In the genomic region with DNA sequence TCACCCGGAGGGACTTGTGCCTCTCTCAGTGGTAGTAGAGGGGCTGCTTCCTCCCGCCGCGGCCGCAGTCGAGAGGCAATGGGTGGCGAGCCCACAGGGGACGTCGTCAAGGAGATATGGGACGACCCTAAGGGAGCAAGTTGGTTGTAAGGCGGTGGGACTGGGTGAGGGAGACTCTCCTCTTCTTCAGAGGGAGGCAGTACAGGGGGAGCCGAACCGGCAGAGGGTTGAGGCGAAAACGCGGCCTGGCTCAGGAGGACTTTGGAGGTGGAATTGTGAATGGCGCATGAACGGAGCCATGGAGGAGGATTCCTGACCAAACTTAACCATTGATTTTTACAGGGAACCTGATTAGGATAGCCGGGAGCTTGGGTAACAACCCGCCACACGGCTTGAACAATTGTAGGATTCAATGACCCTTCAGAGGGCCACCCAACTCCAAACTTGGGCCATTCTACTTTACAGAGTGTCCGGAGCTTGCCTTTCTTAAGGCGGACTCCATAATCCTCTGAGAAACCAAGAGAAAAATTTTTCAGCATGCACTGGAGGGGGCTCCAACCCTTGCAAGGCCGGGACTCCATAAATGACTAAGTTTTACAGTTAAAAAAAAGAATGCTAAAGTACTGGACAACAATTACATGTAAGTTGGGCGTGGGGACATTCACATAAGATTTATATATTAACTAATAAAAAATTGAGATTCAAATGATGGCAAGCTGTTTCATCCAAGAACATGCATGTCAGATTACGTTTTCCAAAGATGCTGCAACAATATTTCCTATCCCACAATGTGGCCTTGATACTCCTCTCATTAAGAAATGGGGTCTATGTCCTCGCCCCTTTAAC, we compare ENCODE assay signal across 1 cellular context.
TF ChIP-seq lines count a peak whose summit lies in the region.

No MANE protein-coding gene starts in this region.

TF ChIP-seq in K562, 482 proteins besides CTCF, POLR2A, EP300 and RAD21 (continued from another document):
- TF ChIP-seq ZNF696 (CRISPR knock-in tag; conservative IDR thresholded peaks at IDR 0.05) (no peak), ZNF124 (CRISPR knock-in tag; IDR thresholded peaks at IDR 0.05) (no peak), KLF10 (CRISPR knock-in tag; IDR thresholded peaks at IDR 0.05) (no peak), JUN (IDR thresholded peaks at IDR 0.05; ENCODE audit: borderline replicate concordance, low read depth, low read length) (no peak), JUN (CRISPR knock-in tag; IDR thresholded peaks at IDR 0.05; ENCODE audit: borderline replicate concordance) (0 out of 2 replicates have a peak, but pooled peaks have one; percentile 15), TARDBP (IDR thresholded peaks at IDR 0.05) (no peak), MAFG (tag; conservative IDR thresholded peaks at IDR 0.05) (no peak), PHF20 (IDR thresholded peaks at IDR 0.05; ENCODE audit: partially characterized antibody) (no peak), ZFP1 (CRISPR knock-in tag; IDR thresholded peaks at IDR 0.05) (0 out of 2 replicates have a peak, but pooled peaks have one; percentile 41), PURB (CRISPR knock-in tag; IDR thresholded peaks at IDR 0.05; ENCODE audit: low read depth) (no peak), CXXC5 (CRISPR knock-in tag; IDR thresholded peaks at IDR 0.05) (no peak), ZC3H4 (CRISPR knock-in tag; IDR thresholded peaks at IDR 0.05; ENCODE audit: borderline replicate concordance) (0 out of 2 replicates have a peak, but pooled peaks have one; percentile 18), ZNF77 (CRISPR knock-in tag; IDR thresholded peaks at IDR 0.05) (no peak), FOXK2 (conservative IDR thresholded peaks at IDR 0.05 in 1 of 2, IDR thresholded peaks at IDR 0.05 in 1 of 2; ENCODE audit: low read depth in 2 of 2) (0 out of 4 replicates have a peak, but pooled peaks of 1 of the 2 experiments have one; percentile 19), JUND (IDR thresholded peaks at IDR 0.05; ENCODE audit: borderline replicate concordance, low read depth, low read length) (0 out of 2 replicates have a peak, but pooled peaks have one; percentile 4), JUND (tag; IDR thresholded peaks at IDR 0.05; ENCODE audit: borderline replicate concordance, low read depth, low read length) (no peak; the same call in 2 of the 3 replicates), TEAD4 (IDR thresholded peaks at IDR 0.05; ENCODE audit: low read length) (no peak), TEAD4 (CRISPR knock-in tag; IDR thresholded peaks at IDR 0.05; ENCODE audit: borderline replicate concordance) (no peak), ZNF668 (CRISPR knock-in tag; IDR thresholded peaks at IDR 0.05) (no peak), SIN3A (IDR thresholded peaks at IDR 0.05; ENCODE audit: borderline replicate concordance in 2 of 2, control insufficient read depth in 1 of 2, low read depth in 2 of 2, low read length in 2 of 2) (no peak; a peak in 1 of 4 replicates), KLF13 (tag; IDR thresholded peaks at IDR 0.05; ENCODE audit: borderline replicate concordance, low read depth) (no peak), PHF8 (IDR thresholded peaks at IDR 0.05; ENCODE audit: borderline replicate concordance, low read length) (peak; percentile 55), ZNF778 (CRISPR knock-in tag; IDR thresholded peaks at IDR 0.05) (no peak), YY1 (IDR thresholded peaks at IDR 0.05; ENCODE audit: borderline replicate concordance in 1 of 3, control insufficient read depth in 1 of 3, extremely low read depth in 1 of 3, insufficient read depth in 3 of 3, insufficient read length in 1 of 3, insufficient replicate concordance in 2 of 3, low read depth in 1 of 3, low read length in 2 of 3) (peak in 1 of 3 experiments; percentile 41), CCAR2 (IDR thresholded peaks at IDR 0.05; ENCODE audit: low read depth, low read length) (no peak)
- TF ChIP-seq, protein P1, sequence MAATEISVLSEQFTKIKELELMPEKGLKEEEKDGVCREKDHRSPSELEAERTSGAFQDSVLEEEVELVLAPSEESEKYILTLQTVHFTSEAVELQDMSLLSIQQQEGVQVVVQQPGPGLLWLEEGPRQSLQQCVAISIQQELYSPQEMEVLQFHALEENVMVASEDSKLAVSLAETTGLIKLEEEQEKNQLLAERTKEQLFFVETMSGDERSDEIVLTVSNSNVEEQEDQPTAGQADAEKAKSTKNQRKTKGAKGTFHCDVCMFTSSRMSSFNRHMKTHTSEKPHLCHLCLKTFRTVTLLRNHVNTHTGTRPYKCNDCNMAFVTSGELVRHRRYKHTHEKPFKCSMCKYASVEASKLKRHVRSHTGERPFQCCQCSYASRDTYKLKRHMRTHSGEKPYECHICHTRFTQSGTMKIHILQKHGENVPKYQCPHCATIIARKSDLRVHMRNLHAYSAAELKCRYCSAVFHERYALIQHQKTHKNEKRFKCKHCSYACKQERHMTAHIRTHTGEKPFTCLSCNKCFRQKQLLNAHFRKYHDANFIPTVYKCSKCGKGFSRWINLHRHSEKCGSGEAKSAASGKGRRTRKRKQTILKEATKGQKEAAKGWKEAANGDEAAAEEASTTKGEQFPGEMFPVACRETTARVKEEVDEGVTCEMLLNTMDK (IDR thresholded peaks at IDR 0.05; ENCODE audit: borderline replicate concordance, insufficient read depth, low read depth, low read length, poor library complexity, severe bottlenecking), result no peak
- TF ChIP-seq, protein P2, sequence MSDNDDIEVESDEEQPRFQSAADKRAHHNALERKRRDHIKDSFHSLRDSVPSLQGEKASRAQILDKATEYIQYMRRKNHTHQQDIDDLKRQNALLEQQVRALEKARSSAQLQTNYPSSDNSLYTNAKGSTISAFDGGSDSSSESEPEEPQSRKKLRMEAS (CRISPR knock-in tag; IDR thresholded peaks at IDR 0.05), result 0 out of 2 replicates have a peak, but pooled peaks have one; percentile 37
- TF ChIP-seq, protein P3, sequence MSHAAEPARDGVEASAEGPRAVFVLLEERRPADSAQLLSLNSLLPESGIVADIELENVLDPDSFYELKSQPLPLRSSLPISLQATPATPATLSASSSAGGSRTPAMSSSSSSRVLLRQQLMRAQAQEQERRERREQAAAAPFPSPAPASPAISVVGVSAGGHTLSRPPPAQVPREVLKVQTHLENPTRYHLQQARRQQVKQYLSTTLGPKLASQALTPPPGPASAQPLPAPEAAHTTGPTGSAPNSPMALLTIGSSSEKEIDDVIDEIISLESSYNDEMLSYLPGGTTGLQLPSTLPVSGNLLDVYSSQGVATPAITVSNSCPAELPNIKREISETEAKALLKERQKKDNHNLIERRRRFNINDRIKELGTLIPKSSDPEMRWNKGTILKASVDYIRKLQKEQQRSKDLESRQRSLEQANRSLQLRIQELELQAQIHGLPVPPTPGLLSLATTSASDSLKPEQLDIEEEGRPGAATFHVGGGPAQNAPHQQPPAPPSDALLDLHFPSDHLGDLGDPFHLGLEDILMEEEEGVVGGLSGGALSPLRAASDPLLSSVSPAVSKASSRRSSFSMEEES (CRISPR knock-in tag; IDR thresholded peaks at IDR 0.05), result no peak
- TF ChIP-seq, protein P4, sequence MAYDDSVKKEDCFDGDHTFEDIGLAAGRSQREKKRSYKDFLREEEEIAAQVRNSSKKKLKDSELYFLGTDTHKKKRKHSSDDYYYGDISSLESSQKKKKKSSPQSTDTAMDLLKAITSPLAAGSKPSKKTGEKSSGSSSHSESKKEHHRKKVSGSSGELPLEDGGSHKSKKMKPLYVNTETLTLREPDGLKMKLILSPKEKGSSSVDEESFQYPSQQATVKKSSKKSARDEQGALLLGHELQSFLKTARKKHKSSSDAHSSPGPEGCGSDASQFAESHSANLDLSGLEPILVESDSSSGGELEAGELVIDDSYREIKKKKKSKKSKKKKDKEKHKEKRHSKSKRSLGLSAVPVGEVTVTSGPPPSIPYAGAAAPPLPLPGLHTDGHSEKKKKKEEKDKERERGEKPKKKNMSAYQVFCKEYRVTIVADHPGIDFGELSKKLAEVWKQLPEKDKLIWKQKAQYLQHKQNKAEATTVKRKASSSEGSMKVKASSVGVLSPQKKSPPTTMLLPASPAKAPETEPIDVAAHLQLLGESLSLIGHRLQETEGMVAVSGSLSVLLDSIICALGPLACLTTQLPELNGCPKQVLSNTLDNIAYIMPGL (CRISPR knock-in tag; IDR thresholded peaks at IDR 0.05), result no peak
